Comparison of ENCODE assay signal across 8 cellular contexts in genomic region chr13:102399791-102400618, GRCh38. TPM values are rescaled to one million over a fixed set of nuclear protein-coding genes. Genes with fewer than 3 reads are reported as not detected.
DNase-seq lines count a peak whose midpoint lies in the region; ATAC-seq lines count a peak whose summit lies in the region.

No MANE protein-coding gene starts in this region.

- peak overlapping the region in 1 of 8 donors; percentile 15 for H3K27ac Mint-ChIP-seq in CD8-positive, alpha-beta memory T cell

- H3K4me1 ChIP-seq in CD8-positive, alpha-beta memory T cell (ENCODE audit: insufficient read depth, low read length) = peaks cover 23% of the 10 kb centered on the region
- no peaks in the 10 kb centered on the region for H3K4me1 ChIP-seq in NT2/D1 (ENCODE audit: insufficient read depth, insufficient read length)

- CTCF ChIA-PET in CD8-positive, alpha-beta memory T cell (lab: Charles Lee) = no interaction called here

- H3K9ac ChIP-seq in NT2/D1 (ENCODE audit: insufficient read length, low read depth) = peak overlapping the region; percentile 64

- H3K27me3 ChIP-seq in CD8-positive, alpha-beta memory T cell (ENCODE audit: insufficient read depth, low read length, poor library complexity, severe bottlenecking) = peaks cover 39% of the 10 kb centered on the region
- peaks cover 32% of the 10 kb centered on the region for H3K27me3 ChIP-seq in NT2/D1 (ENCODE audit: insufficient read depth, insufficient read length)

- H3K36me3 ChIP-seq in CD8-positive, alpha-beta memory T cell (ENCODE audit: insufficient read depth, low read length) = no peaks in the 10 kb centered on the region
- H3K36me3 ChIP-seq in NT2/D1 (ENCODE audit: insufficient read depth, insufficient read length, low read length) = no peaks in the 10 kb centered on the region

- no peak overlapping the region for H3K27ac ChIP-seq in CD8-positive, alpha-beta memory T cell (ENCODE audit: low read depth, low read length)

- intact Hi-C loops in left colon (cut with DNase I, micrococcal nuclease) = no loop called here

- no peak overlapping the region for H3K4me3 ChIP-seq in CD8-positive, alpha-beta memory T cell (ENCODE audit: low read length)
- peak overlapping the region; percentile 58 for H3K4me3 ChIP-seq in NT2/D1 (ENCODE audit: insufficient read length, low read depth)

- peak overlapping the region; percentile 58 to 83 (median 80) for H3K4me3 Mint-ChIP-seq in CD8-positive, alpha-beta memory T cell

- DNase-seq in CD8-positive, alpha-beta memory T cell = peak in 4 of 5 donors; percentile 2 to 47 (median 16)
- DNase-seq in NT2/D1 (ENCODE audit: low read depth, low spot score) (no peak), left colon (peak in 1 of 2 donors; percentile 7)
- peak; percentile 9 for DNase-seq in central memory CD4-positive, alpha-beta T cell
- DNase-seq in stimulated activated naive CD8-positive, alpha-beta T cell treated with anti-CD3 and anti-CD28 coated beads, Interleukin-15, Interleukin-2, amounts not matched to agents 100 U/mL and 50 U/mL, for 24 hours = peak; percentile 18

- no peaks in the 10 kb centered on the region for H3K9me3 ChIP-seq in CD8-positive, alpha-beta memory T cell (ENCODE audit: low read length)
- no peaks in the 10 kb centered on the region for H3K9me3 ChIP-seq in NT2/D1 (ENCODE audit: insufficient read depth, low read length)

- POLR2A ChIA-PET in CD8-positive, alpha-beta memory T cell (lab: Charles Lee) = no interaction called here

- H3K27me3 Mint-ChIP-seq in CD8-positive, alpha-beta memory T cell = peaks cover 44 to 60% of the 10 kb centered on the region in 2 donors

- peaks cover 0 to 1% (median 0%) of the 10 kb centered on the region in 3 donors for H3K36me3 Mint-ChIP-seq in CD8-positive, alpha-beta memory T cell

- H3K9me3 Mint-ChIP-seq in CD8-positive, alpha-beta memory T cell = no peaks in the 10 kb centered on the region

- peaks cover 25 to 34% (median 30%) of the 10 kb centered on the region in 3 donors for H3K4me1 Mint-ChIP-seq in CD8-positive, alpha-beta memory T cell

- ATAC-seq in GM21723 (IDR thresholded peaks at IDR 0.05; ENCODE audit: unreplicated experiment) = peak; percentile 37
- peak; percentile 18 for ATAC-seq in left colon
- ATAC-seq in stimulated activated naive CD8-positive, alpha-beta T cell treated with anti-CD3 and anti-CD28 coated beads, Interleukin-15, Interleukin-2, amounts not matched to agents 100 U/mL and 50 U/mL, for 24 hours = peak; percentile 54
- ATAC-seq in GM21390 (IDR thresholded peaks at IDR 0.05; ENCODE audit: unreplicated experiment) = no peak
- ATAC-seq in HG02840 (IDR thresholded peaks at IDR 0.05; ENCODE audit: low FRiP score, unreplicated experiment) = no peak

RNA-seq across cellular contexts. Expression of gene FGF14, which starts 1.8 kb away (rescaled TPM):
- total RNA-seq in CD8-positive, alpha-beta memory T cell = not detected
- not detected for polyA plus RNA-seq in CD8-positive, alpha-beta memory T cell
- under 1 TPM; 0.70 to 0.92 TPM for total RNA-seq in left colon

Comparison
In these comparisons a context has a peak if more than half of its experiments do, and no peak if none do; other contexts are left out.
1. ATAC-seq: peak in GM21723 (single experiment), left colon (single experiment) and stimulated activated naive CD8-positive, alpha-beta T cell treated with anti-CD3 and anti-CD28 coated beads, Interleukin-15, Interleukin-2, amounts not matched to agents 100 U/mL and 50 U/mL, for 24 hours (single experiment); none in GM21390 (single experiment) and HG02840 (single experiment).